10 cellular contexts compared by ENCODE assay signal in genomic region chr22:23565942-23566715, GRCh38. TPM values are rescaled to one million over a fixed set of nuclear protein-coding genes. Genes with fewer than 3 reads are reported as not detected.
DNase-seq lines count a peak whose midpoint lies in the region; ATAC-seq, FAIRE-seq and TF ChIP-seq lines count a peak whose summit lies in the region.
"Had no signal": no experiment of that assay in that cellular context is flagged by ENCODE, and none has a peak within 500 bp of the region (broad histone marks: within the 10 kb centered on the region; RNA-seq: fewer than 3 reads in every experiment).

No MANE protein-coding gene starts in this region.

- no peaks in the 10 kb centered on the region for H3K9me2 ChIP-seq in PC-9 (ENCODE audit: insufficient read depth)

- H3K27me3 Mint-ChIP-seq in MCF 10A (ENCODE audit: insufficient read depth, unreplicated experiment), result peaks cover 25% of the 10 kb centered on the region

- FAIRE-seq in urothelium cell line (lab: Jason Lieb, UNC), result peak; percentile 81
- FAIRE-seq: RCC 7860 had no signal

- intact Hi-C loops in breast epithelium (cut with DNase I; ENCODE audit: low total_unique reads), result loop anchor here (2.0 kb wide), 1 partner anchor 23 kb away; no protein-coding TSS in a partner anchor
- intact Hi-C loops in MCF 10A (cut with micrococcal nuclease), result no loop called here
- intact Hi-C loops in PC-9 (cut with micrococcal nuclease; ENCODE audit: unreplicated experiment), result no loop called here

- H3K9me3 Mint-ChIP-seq in MCF 10A (ENCODE audit: unreplicated experiment), result no peaks in the 10 kb centered on the region

- H3K4me3 ChIP-seq in breast epithelium, result peak overlapping the region; percentile 38 to 76 (median 54)
- peak overlapping the region; percentile 12 for H3K4me3 ChIP-seq in brain microvascular endothelial cell (ENCODE audit: low read depth, low read length)
- H3K4me3 ChIP-seq in mucosa of rectum (ENCODE audit: low read length in 2 of 2), result peak overlapping the region; percentile 45 to 56
- no peak overlapping the region for H3K4me3 ChIP-seq in PC-9

- H3K4me2 ChIP-seq in PC-9, result no peak overlapping the region

- no peaks in the 10 kb centered on the region for H4K20me1 ChIP-seq in PC-9 (ENCODE audit: insufficient read depth)

- no peaks in the 10 kb centered on the region for H3K79me2 ChIP-seq in PC-9 (ENCODE audit: low read depth)

- in situ Hi-C loops in brain microvascular endothelial cell (cut with HindIII; ENCODE audit: low pct_ligation_motif_present, low sequenced_read_pairs), result no loop called here

- H3K36me3 ChIP-seq in breast epithelium, result no peaks in the 10 kb centered on the region
- no peaks in the 10 kb centered on the region for H3K36me3 ChIP-seq in brain microvascular endothelial cell (replicated peaks)
- no peaks in the 10 kb centered on the region for H3K36me3 ChIP-seq in mucosa of rectum (ENCODE audit: control insufficient read depth in 2 of 2, insufficient read depth in 2 of 2, low read length in 2 of 2)
- no peaks in the 10 kb centered on the region for H3K36me3 ChIP-seq in PC-9 (ENCODE audit: low read depth)

- no peak overlapping the region for H3K9ac ChIP-seq in mucosa of rectum (ENCODE audit: low read depth in 1 of 2, low read length in 2 of 2)

- TF ChIP-seq POLR2A in breast epithelium (IDR thresholded peaks at IDR 0.05), result no peak

- POLR2A ChIA-PET in MCF 10A (lab: Yijun Ruan, JAX), result no interaction called here
- POLR2A ChIA-PET in PC-9 (lab: Charles Lee; ENCODE audit: unreplicated experiment), result no interaction called here

- H3K27ac Mint-ChIP-seq in MCF 10A (ENCODE audit: low read depth, unreplicated experiment), result no peak overlapping the region

- no peak for ATAC-seq in HG03097 (IDR thresholded peaks at IDR 0.05; ENCODE audit: low FRiP score, unreplicated experiment)

- no peak overlapping the region for H3K27ac ChIP-seq in breast epithelium
- H3K27ac ChIP-seq in brain microvascular endothelial cell, result no peak overlapping the region
- H3K27ac ChIP-seq in mucosa of rectum (ENCODE audit: low read depth in 2 of 2, low read length in 2 of 2), result no peak overlapping the region
- no peak overlapping the region for H3K27ac ChIP-seq in PC-9
- H3K27ac ChIP-seq: epithelial cell of prostate had no signal

- CTCF ChIA-PET in MCF 10A (lab: Yijun Ruan, JAX) (interaction anchor here (0.6 kb wide), 1 partner anchor 182 kb away, joined by 3 read pairs; no protein-coding TSS in a partner anchor), PC-9 (lab: Charles Lee) (no interaction called here)

- H3F3A ChIP-seq in PC-9 (ENCODE audit: insufficient read depth, low read depth), result no peaks in the 10 kb centered on the region

- H3K9me3 ChIP-seq in breast epithelium (no peaks in the 10 kb centered on the region), mucosa of rectum (ENCODE audit: control insufficient read depth in 2 of 2, low read length in 2 of 2) (no peaks in the 10 kb centered on the region), PC-9 (ENCODE audit: insufficient read depth, low read depth) (no peaks in the 10 kb centered on the region)

- H3K27me3 ChIP-seq in breast epithelium, result peaks cover 0 to 8% of the 10 kb centered on the region in 2 donors
- peaks cover 17% of the 10 kb centered on the region for H3K27me3 ChIP-seq in brain microvascular endothelial cell (replicated peaks)
- peaks cover 10 to 11% of the 10 kb centered on the region in 2 donors for H3K27me3 ChIP-seq in mucosa of rectum (ENCODE audit: control insufficient read depth in 2 of 2, insufficient read depth in 2 of 2, low read length in 2 of 2)
- peaks cover 50% of the 10 kb centered on the region for H3K27me3 ChIP-seq in PC-9 (ENCODE audit: insufficient read depth, low read depth)

- no peak for DNase-seq in breast epithelium (ENCODE audit: low spot score in 2 of 2)
- no peak for DNase-seq in MCF 10A (ENCODE audit: unreplicated experiment)
- no peak for DNase-seq in brain microvascular endothelial cell
- DNase-seq in urothelium cell line (ENCODE audit: low spot score), result peak; percentile 68
- DNase-seq in activated CD4-positive, CD25-positive, alpha-beta regulatory T cell (lab: John Stamatoyannopoulos, UW), result no peak
- DNase-seq in PC-9, result no peak

- H3K36me3 Mint-ChIP-seq in MCF 10A (ENCODE audit: insufficient read depth, unreplicated experiment), result no peaks in the 10 kb centered on the region

- no peak for TF ChIP-seq CTCF in breast epithelium (IDR thresholded peaks at IDR 0.05)
- TF ChIP-seq CTCF in MCF 10A (IDR thresholded peaks at IDR 0.05; ENCODE audit: unreplicated experiment), result no peak
- TF ChIP-seq CTCF in brain microvascular endothelial cell (IDR thresholded peaks at IDR 0.05; ENCODE audit: low read depth, low read length, missing control alignments), result no peak
- TF ChIP-seq CTCF in PC-9 (conservative IDR thresholded peaks at IDR 0.05), result no peak

- H3K4me1 ChIP-seq in breast epithelium (peaks cover 0 to 7% of the 10 kb centered on the region in 2 donors), mucosa of rectum (ENCODE audit: control insufficient read depth in 2 of 2, insufficient read depth in 2 of 2, low read length in 2 of 2) (peaks cover 2 to 7% of the 10 kb centered on the region in 2 donors), PC-9 (replicated peaks; ENCODE audit: insufficient read depth) (no peaks in the 10 kb centered on the region)

- no TSS peak for BruUV-seq in MCF 10A (replicated peaks; lab: Mats Ljungman, UMichigan)
- no TSS peak for BruUV-seq in PC-9 (replicated peaks; lab: Mats Ljungman, UMichigan)

- no peak overlapping the region for H2AFZ ChIP-seq in PC-9

- no peak overlapping the region for H3K4me3 Mint-ChIP-seq in MCF 10A (ENCODE audit: unreplicated experiment)

- H3K4me1 Mint-ChIP-seq in MCF 10A (ENCODE audit: insufficient read depth, unreplicated experiment), result no peaks in the 10 kb centered on the region

RNA-seq across cellular contexts. Expression of gene IGLL1, which starts 14.0 kb away (rescaled TPM):
- not detected for total RNA-seq in breast epithelium
- total RNA-seq in MCF 10A (2022), result not detected in 2 replicates
- not detected in 2 replicates for total RNA-seq in PC-9 (2021)
